15 cellular contexts compared by ENCODE assay signal in the genomic region with DNA sequence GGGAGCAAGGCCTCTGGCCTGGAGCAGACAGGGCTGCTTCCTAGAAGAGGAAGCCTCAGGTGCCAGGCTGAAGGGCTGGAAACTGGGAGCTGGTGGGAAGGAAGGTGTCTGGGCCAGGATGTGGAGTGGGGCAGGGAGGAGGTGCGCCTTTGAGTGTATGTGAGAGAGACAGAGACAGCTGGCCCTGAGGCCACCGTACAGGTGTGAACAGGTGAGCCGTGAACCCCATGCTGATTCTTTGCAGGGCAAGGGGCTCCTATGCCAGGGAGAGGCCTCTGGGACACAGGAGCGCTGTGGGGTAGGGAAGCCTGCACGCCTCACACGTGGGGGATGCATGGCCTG. TPM values are rescaled to one million over a fixed set of nuclear protein-coding genes. Genes with fewer than 3 reads are reported as not detected.
DNase-seq lines count a peak whose midpoint lies in the region; ATAC-seq and TF ChIP-seq lines count a peak whose summit lies in the region.
"Had no signal": no experiment of that assay in that cellular context is flagged by ENCODE, and none has a peak within 500 bp of the region (broad histone marks: within the 10 kb centered on the region; RNA-seq: fewer than 3 reads in every experiment).

No MANE protein-coding gene starts in this region.

- no peak overlapping the region for H4K8ac ChIP-seq in trophoblast cell (ENCODE audit: low read depth, low read length)

- no peak overlapping the region for H2BK12ac ChIP-seq in trophoblast cell (ENCODE audit: low read length)

- ATAC-seq in CD4-positive, alpha-beta T cell (ENCODE audit: poor library complexity) = no peak
- ATAC-seq in GM18498 (IDR thresholded peaks at IDR 0.05; ENCODE audit: unreplicated experiment) = no peak

- H2AFZ ChIP-seq in hepatocyte = no peak overlapping the region
- H2AFZ ChIP-seq in trophoblast cell (ENCODE audit: insufficient read depth, low read length, poor library complexity) = no peak overlapping the region

- peak overlapping the region; percentile 72 for H3K27ac Mint-ChIP-seq in CD4-positive, alpha-beta T cell

- peak overlapping the region; percentile 12 for H3K4me3 Mint-ChIP-seq in CD4-positive, alpha-beta T cell

- no peak for DNase-seq in CD4-positive, alpha-beta T cell
- peak; percentile 48 for DNase-seq in NCI-H69 (lab: John Stamatoyannopoulos, UW)
- DNase-seq in hepatocyte (ENCODE audit: low spot score) = no peak
- no peak for DNase-seq in trophoblast cell
- no peak for DNase-seq in D341Med (ENCODE audit: low spot score)
- no peak for DNase-seq in cerebellar cortex (ENCODE audit: low spot score)
- DNase-seq: activated CD4-positive, alpha-beta T cell treated with anti-CD3 and anti-CD28 coated beads, Interleukin-2, amount 50 U/mL, for 1 hour; C1 segment of cervical spinal cord; mammary epithelial cell; NCI-H1694; NCI-H748 treated with DMSO at 0.1 percent for 48 hours; RPMI8226 had no signal

- no peak overlapping the region for H3K18ac ChIP-seq in trophoblast cell (ENCODE audit: low read length)

- intact Hi-C loops in CD4-positive, alpha-beta T cell (cut with DNase I, micrococcal nuclease) = loop anchor here in 1 of 2 experiments (1.0 kb wide), 1 partner anchor 8 kb away; no protein-coding TSS in a partner anchor

- no peak overlapping the region for H3K27ac ChIP-seq in CD4-positive, alpha-beta T cell (ENCODE audit: low read depth, low read length)
- H3K27ac ChIP-seq in hepatocyte (peak overlapping the region; percentile 47), trophoblast cell (ENCODE audit: low read depth, low read length) (no peak overlapping the region)

- H3K79me2 ChIP-seq in hepatocyte (no peaks in the 10 kb centered on the region), trophoblast cell (ENCODE audit: control insufficient read depth, insufficient read depth, low read length, poor library complexity) (no peaks in the 10 kb centered on the region)

- H4K12ac ChIP-seq in trophoblast cell (ENCODE audit: low read depth, low read length) = no peak overlapping the region

- H3K4me1 ChIP-seq in hepatocyte (ENCODE audit: insufficient read depth) (peaks cover 12% of the 10 kb centered on the region), trophoblast cell (ENCODE audit: control insufficient read depth in 1 of 2, insufficient read depth in 2 of 2, low read length in 2 of 2) (peaks cover 0 to 2% of the 10 kb centered on the region in 2 experiments)

- no peaks in the 10 kb centered on the region for H3K36me3 ChIP-seq in hepatocyte (replicated peaks; ENCODE audit: insufficient read depth, low read depth)
- no peaks in the 10 kb centered on the region for H3K36me3 ChIP-seq in trophoblast cell (ENCODE audit: control insufficient read depth in 1 of 2, insufficient read depth in 2 of 2, low read length in 2 of 2)
- H3K36me3 ChIP-seq: ascending aorta, ovary had no signal

- H3K9me2 ChIP-seq in hepatocyte (replicated peaks; ENCODE audit: insufficient read depth) = no peaks in the 10 kb centered on the region

- no peaks in the 10 kb centered on the region for H3K36me3 Mint-ChIP-seq in CD4-positive, alpha-beta T cell (ENCODE audit: low read depth)

- peak overlapping the region; percentile 19 for H2AK5ac ChIP-seq in trophoblast cell (ENCODE audit: low read length)

- no peak overlapping the region for H2BK120ac ChIP-seq in trophoblast cell (ENCODE audit: insufficient read depth, low read length, poor library complexity)

- no peak overlapping the region for H3K23ac ChIP-seq in trophoblast cell (ENCODE audit: low read length)

- H3K14ac ChIP-seq in trophoblast cell (ENCODE audit: low read length) = no peak overlapping the region

- no peaks in the 10 kb centered on the region for H4K20me1 ChIP-seq in hepatocyte (ENCODE audit: insufficient read depth, poor library complexity, severe bottlenecking)

- H3K9me3 ChIP-seq in CD4-positive, alpha-beta T cell (ENCODE audit: control insufficient read depth, low read length) = no peaks in the 10 kb centered on the region
- H3K9me3 ChIP-seq in hepatocyte (ENCODE audit: low read depth) (no peaks in the 10 kb centered on the region), trophoblast cell (ENCODE audit: insufficient read depth, low read depth, low read length) (no peaks in the 10 kb centered on the region)
- H3K9me3 ChIP-seq: ascending aorta, ovary had no signal

- H3K27me3 ChIP-seq in CD4-positive, alpha-beta T cell (ENCODE audit: control insufficient read depth, insufficient read depth, low read length) = no peaks in the 10 kb centered on the region
- H3K27me3 ChIP-seq in hepatocyte (no peaks in the 10 kb centered on the region), trophoblast cell (ENCODE audit: insufficient read depth, low read length) (no peaks in the 10 kb centered on the region)
- H3K27me3 ChIP-seq: ascending aorta, ovary had no signal

- H3K4ac ChIP-seq in trophoblast cell (ENCODE audit: low read depth, low read length) = no peak overlapping the region

- H3K4me3 ChIP-seq in hepatocyte (no peak overlapping the region), trophoblast cell (ENCODE audit: low read depth, low read length) (no peak overlapping the region)
- H3K4me3 ChIP-seq: ascending aorta, ovary had no signal

- H3K27me3 Mint-ChIP-seq in CD4-positive, alpha-beta T cell = no peaks in the 10 kb centered on the region

- peak overlapping the region; percentile 48 for H4K91ac ChIP-seq in trophoblast cell (ENCODE audit: low read depth, low read length)

- peaks cover 49% of the 10 kb centered on the region for H3K4me1 Mint-ChIP-seq in CD4-positive, alpha-beta T cell (ENCODE audit: low read depth)

- no peak overlapping the region for H2BK5ac ChIP-seq in trophoblast cell (ENCODE audit: low read depth, low read length, poor library complexity)

- WGBS in hepatocyte (ENCODE audit: low lambda C conversion rate, missing lambda C conversion rate) = 86% methylated on average over 6 of the region's 6 CpGs
- no CpG with 5 or more reads among the region's 6 CpGs for WGBS in trophoblast cell (ENCODE audit: extremely low coverage, insufficient coverage, insufficient read length)

- no peaks in the 10 kb centered on the region for H3K79me1 ChIP-seq in trophoblast cell (ENCODE audit: low read length)

- H3K9ac ChIP-seq in trophoblast cell (ENCODE audit: low read length) = no peak overlapping the region

- POLR2A ChIA-PET in CD4-positive, alpha-beta T cell (lab: Charles Lee) = interaction anchor here (0.6 to 21.5 kb wide), 7 partner anchors 9 to 76 kb away, joined by 3 to 506 read pairs (median 5); partner anchors contain the start of gene ZFP36L2

- CTCF ChIA-PET in CD4-positive, alpha-beta T cell (lab: Charles Lee) = no interaction called here

- TF ChIP-seq CTCF in CD4-positive, alpha-beta T cell (IDR thresholded peaks at IDR 0.05) = no peak
- TF ChIP-seq CTCF in hepatocyte (IDR thresholded peaks at IDR 0.05; ENCODE audit: poor library complexity) = no peak

- no peaks in the 10 kb centered on the region for H3K9me3 Mint-ChIP-seq in CD4-positive, alpha-beta T cell

- H3K4me2 ChIP-seq in hepatocyte (no peak overlapping the region), trophoblast cell (ENCODE audit: low read length) (no peak overlapping the region)

RNA-seq across cellular contexts. Expression of gene ZFP36L2, which starts 16.3 kb away (rescaled TPM):
- total RNA-seq in CD4-positive, alpha-beta T cell = 1,000 to 10,000 TPM; 1,602 to 1,631 TPM
- 77.6 and 85.1 TPM in 2 replicates for total RNA-seq in hepatocyte
- polyA plus RNA-seq in hepatocyte = 266 and 285 TPM in 2 replicates
- 62.0 and 65.7 TPM in 2 replicates for polyA plus RNA-seq in trophoblast cell (2013)

Comparison
In these comparisons a context has a peak if more than half of its experiments do, and no peak if none do; other contexts are left out.
1. RNA of gene ZFP36L2, which starts 16.3 kb away (total RNA-seq): 1,602 to 1,631 TPM in CD4-positive, alpha-beta T cell; 77.6 to 85.1 TPM in hepatocyte; every median in the first group is over 10 times any median in the second.